21 cellular contexts compared by ENCODE assay signal in genomic region chr18:79133724-79134123, GRCh38.
"Had no signal": no experiment of that assay in that cellular context is flagged by ENCODE, and none has a peak within 500 bp of the region (broad histone marks: within the 10 kb centered on the region; RNA-seq: fewer than 3 reads in every experiment).

No MANE protein-coding gene starts in this region.

- H3K4me1 Mint-ChIP-seq: mesothelial cell of epicardium had no signal

- ATAC-seq: activated T-cell treated with anti-CD3 and anti-CD28 coated beads, Interleukin-2, amount 50 U/mL, for 4 hours; effector memory CD8-positive, alpha-beta T cell; left lobe of liver; upper lobe of right lung; WTC11 had no signal

- H3K4me3 ChIP-seq: colonic mucosa, dorsolateral prefrontal cortex, esophagus muscularis mucosa, gastrocnemius medialis, spleen, upper lobe of right lung had no signal

- H3K4me1 ChIP-seq: colonic mucosa, esophagus muscularis mucosa, parathyroid adenoma, upper lobe of right lung had no signal

- H3K27me3 Mint-ChIP-seq: activated naive CD8-positive, alpha-beta T cell treated with anti-CD3 and anti-CD28 coated beads for 36 hours; central memory CD8-positive, alpha-beta T cell; effector memory CD8-positive, alpha-beta T cell had no signal

- DNase-seq: activated CD8-positive, alpha-beta memory T cell treated with anti-CD3 and anti-CD28 coated beads, Interleukin-2, amount 50 U/mL, for 48 hours; activated naive CD4-positive, alpha-beta T cell treated with Interleukin-2 at 50 U/mL for 16 hours; activated naive CD8-positive, alpha-beta T cell treated with anti-CD3 and anti-CD28 coated beads for 36 hours; activated T-cell treated with anti-CD3 and anti-CD28 coated beads, Interleukin-2, amount 50 U/mL, for 4 hours; colonic mucosa; effector memory CD8-positive, alpha-beta T cell; nephron progenitor cell; spleen; stimulated activated CD4-positive, alpha-beta T cell treated with anti-CD3 and anti-CD28 coated beads, Interleukin-4, amount 100 ng/mL, for 24 hours; stimulated activated naive CD4-positive, alpha-beta T cell treated with Interleukin-2 at 50 U/mL for 16 hours; T1000; upper lobe of right lung had no signal

- H2AFZ ChIP-seq: parathyroid adenoma had no signal

- H3K27ac Mint-ChIP-seq: activated naive CD8-positive, alpha-beta T cell treated with anti-CD3 and anti-CD28 coated beads for 36 hours; activated T-helper 2 cell treated with anti-CD3 and anti-CD28 coated beads, Interferon-gamma antibody, Interleukin-2, Interleukin-4, amounts not matched to agents 10 μg/mL and 5 μg/mL and 100 μg/mL, durations not matched to agents 14 hours and 24 hours and 36 hours; mesothelial cell of epicardium; nephron progenitor cell; WTC11 had no signal

- H3K9me3 Mint-ChIP-seq: activated naive CD8-positive, alpha-beta T cell treated with anti-CD3 and anti-CD28 coated beads for 36 hours; activated T-cell treated with anti-CD3 and anti-CD28 coated beads, Interleukin-2, amount 50 U/mL, for 4 hours; activated T-helper 2 cell treated with anti-CD3 and anti-CD28 coated beads, Interferon-gamma antibody, Interleukin-2, Interleukin-4, amounts not matched to agents 10 μg/mL and 5 μg/mL and 100 μg/mL, durations not matched to agents 14 hours and 24 hours and 36 hours; central memory CD8-positive, alpha-beta T cell; effector memory CD8-positive, alpha-beta T cell; mesothelial cell of epicardium; nephron progenitor cell; WTC11 had no signal

- H3K36me3 Mint-ChIP-seq: WTC11 had no signal

- H3K4me3 Mint-ChIP-seq: activated naive CD8-positive, alpha-beta T cell treated with anti-CD3 and anti-CD28 coated beads for 36 hours; activated T-cell treated with anti-CD3 and anti-CD28 coated beads, Interleukin-2, amount 50 U/mL, for 4 hours; central memory CD8-positive, alpha-beta T cell; effector memory CD8-positive, alpha-beta T cell; mesothelial cell of epicardium; nephron progenitor cell; WTC11 had no signal

- H3K9me3 ChIP-seq: colonic mucosa, esophagus muscularis mucosa, gastrocnemius medialis, spleen, upper lobe of right lung had no signal

- H3K36me3 ChIP-seq: colonic mucosa, gastrocnemius medialis had no signal

- H3K27ac ChIP-seq: colonic mucosa, dorsolateral prefrontal cortex, esophagus muscularis mucosa, gastrocnemius medialis, parathyroid adenoma, spleen, upper lobe of right lung had no signal

- H3K9ac ChIP-seq: parathyroid adenoma had no signal

- H3K27me3 ChIP-seq: colonic mucosa, dorsolateral prefrontal cortex, esophagus muscularis mucosa, gastrocnemius medialis, spleen, upper lobe of right lung had no signal
